In genomic region chr1:236858203-236858602, GRCh38 we compare ENCODE assay signal across 23 cellular contexts.
"Had no signal": no experiment of that assay in that cellular context is flagged by ENCODE, and none has a peak within 500 bp of the region (broad histone marks: within the 10 kb centered on the region; RNA-seq: fewer than 3 reads in every experiment).

No MANE protein-coding gene starts in this region.

- H3K9ac ChIP-seq: parathyroid adenoma had no signal

- DNase-seq: dermis blood vessel endothelial cell; effector memory CD4-positive, alpha-beta T cell; erythroblast; esophagus squamous epithelium; kidney; sigmoid colon; stimulated activated CD4-positive, alpha-beta T cell treated with anti-CD3 and anti-CD28 coated beads, Interleukin-2, amount 100 ng/mL, for 24 hours; stimulated activated CD4-positive, alpha-beta T cell treated with anti-CD3 and anti-CD28 coated beads, Interleukin-4, amount 100 ng/mL, for 24 hours; stimulated activated naive CD8-positive, alpha-beta T cell treated with anti-CD3 and anti-CD28 coated beads, Interleukin-15, Interleukin-2, amounts not matched to agents 100 U/mL and 50 U/mL, for 24 hours; substantia nigra; testis; tibial artery had no signal

- ATAC-seq: left lobe of liver; natural killer cell treated with Interleukin-12 subunit alpha and Interleukin-12 subunit beta and Interleukin-15 and Interleukin-18, amount 100 ng/mL, for 72 hours; stimulated activated memory B cell treated with anti-CD40 and anti-IgM and Interleukin-4, amounts not matched to agents 10 μg/mL and 1 μg/mL and 100 μg/mL, for 72 hours; stimulated activated naive CD8-positive, alpha-beta T cell treated with anti-CD3 and anti-CD28 coated beads, Interleukin-15, Interleukin-2, amounts not matched to agents 100 U/mL and 50 U/mL, for 24 hours had no signal

- H3K27me3 Mint-ChIP-seq: memory B cell; natural killer cell treated with Interleukin-12 subunit alpha and Interleukin-12 subunit beta and Interleukin-15 and Interleukin-18, amount 100 ng/mL, for 72 hours; progenitor cell of endocrine pancreas; stimulated activated memory B cell treated with anti-CD40 and anti-IgM and Interleukin-4, amounts not matched to agents 10 μg/mL and 1 μg/mL and 100 μg/mL, for 72 hours; type B pancreatic cell had no signal

- H3K4me3 Mint-ChIP-seq: memory B cell; natural killer cell treated with Interleukin-12 subunit alpha and Interleukin-12 subunit beta and Interleukin-15 and Interleukin-18, amount 100 ng/mL, for 72 hours; neural crest cell; stimulated activated memory B cell treated with anti-CD40 and anti-IgM and Interleukin-4, amounts not matched to agents 10 μg/mL and 1 μg/mL and 100 μg/mL, for 72 hours; type B pancreatic cell had no signal

- H3K27ac ChIP-seq: coronary artery, esophagus squamous epithelium, parathyroid adenoma, right atrium auricular region, sigmoid colon, testis, tibial artery had no signal

- H3K27ac Mint-ChIP-seq: natural killer cell treated with Interleukin-12 subunit alpha and Interleukin-12 subunit beta and Interleukin-15 and Interleukin-18, amount 100 ng/mL, for 72 hours; stimulated activated memory B cell treated with anti-CD40 and anti-IgM and Interleukin-4, amounts not matched to agents 10 μg/mL and 1 μg/mL and 100 μg/mL, for 72 hours; type B pancreatic cell had no signal

- H3K9me3 ChIP-seq: esophagus squamous epithelium, right atrium auricular region, sigmoid colon, testis, tibial artery had no signal

- H3K4me3 ChIP-seq: coronary artery, esophagus squamous epithelium, lung, right atrium auricular region, sigmoid colon, testis, tibial artery had no signal

- H3K4me1 Mint-ChIP-seq: memory B cell; neural crest cell; stimulated activated memory B cell treated with anti-CD40 and anti-IgM and Interleukin-4, amounts not matched to agents 10 μg/mL and 1 μg/mL and 100 μg/mL, for 72 hours had no signal

- H3K27me3 ChIP-seq: esophagus squamous epithelium, right atrium auricular region, sigmoid colon, testis, tibial artery had no signal

- H3K4me1 ChIP-seq: parathyroid adenoma had no signal

- H3K9me3 Mint-ChIP-seq: memory B cell; natural killer cell treated with Interleukin-12 subunit alpha and Interleukin-12 subunit beta and Interleukin-15 and Interleukin-18, amount 100 ng/mL, for 72 hours; stimulated activated memory B cell treated with anti-CD40 and anti-IgM and Interleukin-4, amounts not matched to agents 10 μg/mL and 1 μg/mL and 100 μg/mL, for 72 hours had no signal
